ENCODE assay signal across 8 cellular contexts in the genomic region with DNA sequence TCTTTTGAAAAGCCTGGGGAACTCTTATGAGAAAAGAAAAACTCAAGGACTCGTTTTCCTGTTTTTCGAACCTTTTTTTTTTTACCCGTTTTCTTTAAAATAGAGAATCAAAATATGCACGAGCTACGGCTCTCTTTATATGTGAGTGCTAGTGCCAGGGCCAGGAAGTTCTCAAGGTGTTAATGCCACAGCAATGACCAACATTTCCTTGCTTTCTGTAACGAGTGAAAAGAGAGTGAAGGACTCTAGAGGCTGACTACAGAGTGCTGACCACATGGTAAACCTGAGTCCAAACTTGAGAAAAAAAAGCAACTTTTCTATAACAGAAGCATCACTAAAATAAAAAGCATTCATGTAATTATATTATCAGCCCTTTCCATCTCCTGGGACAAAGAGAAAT.
"Had no signal": no experiment of that assay in that cellular context is flagged by ENCODE, and none has a peak within 500 bp of the region (broad histone marks: within the 10 kb centered on the region; RNA-seq: fewer than 3 reads in every experiment).

No MANE protein-coding gene starts in this region.

- H3K4me1 Mint-ChIP-seq: GM23338, H9 had no signal

- H3K9me3 Mint-ChIP-seq: GM23338, H9 had no signal

- H3K4me3 ChIP-seq: GM23248, GM23338 had no signal

- H3K27ac Mint-ChIP-seq: GM23338, H9, HFFc6 had no signal

- ATAC-seq: GM23338, HCT116 had no signal

- DNase-seq: GM23248, GOT3, H7, H9, HCEC 1CT, HFFc6 had no signal

- H3K4me3 Mint-ChIP-seq: GM23338, H9, HFFc6 had no signal
